In genomic region chr19:16571689-16572331, GRCh38 we compare ENCODE assay signal across 8 cellular contexts. TPM values are rescaled to one million over a fixed set of nuclear protein-coding genes. Genes with fewer than 3 reads are reported as not detected.
DNase-seq lines count a peak whose midpoint lies in the region; ATAC-seq lines count a peak whose summit lies in the region.

No MANE protein-coding gene starts in this region.

- H3K27me3 Mint-ChIP-seq in activated naive CD8-positive, alpha-beta T cell treated with anti-CD3 and anti-CD28 coated beads for 36 hours: no peaks in the 10 kb centered on the region

- H3K4me3 ChIP-seq in GM08714 (ENCODE audit: low read length) (peak overlapping the region; percentile 82), iPS-18c (ENCODE audit: insufficient read depth, low read depth, low read length) (peak overlapping the region; percentile 83)

- peak; percentile 56 for DNase-seq in activated naive CD8-positive, alpha-beta T cell treated with anti-CD3 and anti-CD28 coated beads for 36 hours
- DNase-seq in stimulated activated effector memory CD8-positive, alpha-beta T cell treated with anti-CD3 and anti-CD28 coated beads, Interleukin-12 subunit alpha, Interleukin-12 subunit beta, amount 100 ng/mL, for 72 hours (ENCODE audit: low spot score in 2 of 2): no peak
- DNase-seq in cerebellum (ENCODE audit: low spot score): no peak
- DNase-seq in HCEC 1CT: no peak

- H3K9me3 ChIP-seq in KOPT-K1 (ENCODE audit: insufficient read depth, low read length, poor library complexity, severe bottlenecking) (peaks cover 4% of the 10 kb centered on the region), iPS-18c (ENCODE audit: control insufficient read depth, insufficient read depth, low read length) (no peaks in the 10 kb centered on the region)

- H3K27ac Mint-ChIP-seq in activated naive CD8-positive, alpha-beta T cell treated with anti-CD3 and anti-CD28 coated beads for 36 hours: peak overlapping the region; percentile 84
- peak overlapping the region; percentile 97 for H3K27ac Mint-ChIP-seq in stimulated activated effector memory CD8-positive, alpha-beta T cell treated with anti-CD3 and anti-CD28 coated beads, Interleukin-12 subunit alpha, Interleukin-12 subunit beta, amount 100 ng/mL, for 72 hours

- peaks cover 44% of the 10 kb centered on the region for H3K4me1 Mint-ChIP-seq in activated naive CD8-positive, alpha-beta T cell treated with anti-CD3 and anti-CD28 coated beads for 36 hours
- H3K4me1 Mint-ChIP-seq in stimulated activated effector memory CD8-positive, alpha-beta T cell treated with anti-CD3 and anti-CD28 coated beads, Interleukin-12 subunit alpha, Interleukin-12 subunit beta, amount 100 ng/mL, for 72 hours: peaks cover 56% of the 10 kb centered on the region

- H3K4me3 Mint-ChIP-seq in activated naive CD8-positive, alpha-beta T cell treated with anti-CD3 and anti-CD28 coated beads for 36 hours: peak overlapping the region; percentile 95
- peak overlapping the region; percentile 94 for H3K4me3 Mint-ChIP-seq in stimulated activated effector memory CD8-positive, alpha-beta T cell treated with anti-CD3 and anti-CD28 coated beads, Interleukin-12 subunit alpha, Interleukin-12 subunit beta, amount 100 ng/mL, for 72 hours

- peak overlapping the region; percentile 81 for H3K27ac ChIP-seq in KOPT-K1 (ENCODE audit: low read depth, low read length, poor library complexity, severe bottlenecking)

- peaks cover 70% of the 10 kb centered on the region for H3K36me3 ChIP-seq in KOPT-K1 (ENCODE audit: insufficient read depth, low read length)

- H3K9me3 Mint-ChIP-seq in activated naive CD8-positive, alpha-beta T cell treated with anti-CD3 and anti-CD28 coated beads for 36 hours: no peaks in the 10 kb centered on the region
- no peaks in the 10 kb centered on the region for H3K9me3 Mint-ChIP-seq in stimulated activated effector memory CD8-positive, alpha-beta T cell treated with anti-CD3 and anti-CD28 coated beads, Interleukin-12 subunit alpha, Interleukin-12 subunit beta, amount 100 ng/mL, for 72 hours

- H3K36me3 Mint-ChIP-seq in activated naive CD8-positive, alpha-beta T cell treated with anti-CD3 and anti-CD28 coated beads for 36 hours: peaks cover 41% of the 10 kb centered on the region
- peaks cover 95% of the 10 kb centered on the region for H3K36me3 Mint-ChIP-seq in stimulated activated effector memory CD8-positive, alpha-beta T cell treated with anti-CD3 and anti-CD28 coated beads, Interleukin-12 subunit alpha, Interleukin-12 subunit beta, amount 100 ng/mL, for 72 hours

- ATAC-seq in GM21423 (IDR thresholded peaks at IDR 0.05; ENCODE audit: unreplicated experiment): peak; percentile 13
- peak; percentile 61 for ATAC-seq in stimulated activated effector memory CD8-positive, alpha-beta T cell treated with anti-CD3 and anti-CD28 coated beads, Interleukin-12 subunit alpha, Interleukin-12 subunit beta, amount 100 ng/mL, for 72 hours

RNA-seq across cellular contexts. Expression of gene SLC35E1, which starts 0.4 kb away (rescaled TPM):
- total RNA-seq in activated naive CD8-positive, alpha-beta T cell treated with anti-CD3 and anti-CD28 coated beads for 36 hours: 10 to 100 TPM; 46.7 TPM
- 29.9 TPM for total RNA-seq in cerebellum

RNA-seq across cellular contexts. Expression of gene CHERP, which starts 29.6 kb away (rescaled TPM):
- total RNA-seq in activated naive CD8-positive, alpha-beta T cell treated with anti-CD3 and anti-CD28 coated beads for 36 hours: 10 to 100 TPM; 82.3 to 93.7 TPM
- total RNA-seq in cerebellum: 12.8 TPM

RNA-seq across cellular contexts. Expression of gene MED26, which starts 56.2 kb away (rescaled TPM):
- 10 to 100 TPM; 16.0 to 17.2 TPM for total RNA-seq in activated naive CD8-positive, alpha-beta T cell treated with anti-CD3 and anti-CD28 coated beads for 36 hours
- 5.3 TPM for total RNA-seq in cerebellum
